Comparison of ENCODE assay signal across 8 cellular contexts in the genomic region with DNA sequence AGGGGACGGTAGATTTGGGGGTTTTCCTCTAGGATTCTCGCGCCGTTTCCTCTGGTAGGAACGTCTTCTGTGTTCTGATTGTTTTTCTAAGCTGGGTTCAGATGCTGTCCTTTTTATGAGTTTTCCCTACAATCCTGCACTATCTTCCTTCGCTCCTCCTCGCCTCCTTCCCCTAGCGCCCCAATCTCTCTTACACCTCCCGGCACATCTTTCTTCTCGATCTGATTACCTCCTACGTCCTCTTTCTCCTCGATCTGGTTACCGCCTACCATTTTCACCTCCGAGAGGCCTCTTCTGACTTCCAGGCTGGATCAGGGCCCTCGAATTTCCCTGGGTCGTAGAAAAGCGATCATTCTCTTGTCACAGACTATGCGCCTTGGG. TPM values are rescaled to one million over a fixed set of nuclear protein-coding genes. Genes with fewer than 3 reads are reported as not detected.
DNase-seq lines count a peak whose midpoint lies in the region; ATAC-seq and TF ChIP-seq lines count a peak whose summit lies in the region.

No MANE protein-coding gene starts in this region.

- no peaks in the 10 kb centered on the region for H3K9me3 ChIP-seq in Peyer's patch
- no peaks in the 10 kb centered on the region for H3K9me3 ChIP-seq in neutrophil

- no peak for DNase-seq in Peyer's patch
- no peak for DNase-seq in endothelial cell (ENCODE audit: low spot score)
- DNase-seq in activated gamma-delta T cell (lab: John Stamatoyannopoulos, UW), result no peak
- DNase-seq in NCI-H526 treated with DMSO at 0.1 percent for 48 hours (lab: John Stamatoyannopoulos, UW), result no peak

- H3K9me3 Mint-ChIP-seq in endothelial cell (ENCODE audit: unreplicated experiment), result no peaks in the 10 kb centered on the region

- peaks cover 35% of the 10 kb centered on the region for H3K4me1 Mint-ChIP-seq in endothelial cell (ENCODE audit: unreplicated experiment)

- H3K4me3 ChIP-seq in Peyer's patch (peak overlapping the region; percentile 80 to 98 (median 86)), neutrophil (ENCODE audit: low read depth in 1 of 2, low read length in 1 of 2) (peak overlapping the region; percentile 79 to 100)

- TF ChIP-seq POLR2A in Peyer's patch (IDR thresholded peaks at IDR 0.05), result no peak

- H3K4me1 ChIP-seq in Peyer's patch (peaks cover 6 to 38% (median 19%) of the 10 kb centered on the region in 4 donors), neutrophil (ENCODE audit: control insufficient read depth in 1 of 2, insufficient read depth in 1 of 2, low read depth in 1 of 2, low read length in 1 of 2) (peaks cover 35 to 38% of the 10 kb centered on the region in 2 experiments)

- H3K27me3 ChIP-seq in Peyer's patch (no peaks in the 10 kb centered on the region), neutrophil (no peaks in the 10 kb centered on the region)

- H3K36me3 ChIP-seq in Peyer's patch (peaks cover 0 to 47% (median 3%) of the 10 kb centered on the region in 3 donors), neutrophil (peaks cover 51% of the 10 kb centered on the region)

- peaks cover 42% of the 10 kb centered on the region for H3K36me3 Mint-ChIP-seq in endothelial cell (ENCODE audit: low read depth, unreplicated experiment)

- ATAC-seq in GM21717 (IDR thresholded peaks at IDR 0.05; ENCODE audit: unreplicated experiment) (peak; percentile 3), HG03196 (IDR thresholded peaks at IDR 0.05; ENCODE audit: unreplicated experiment) (no peak)

- peak overlapping the region; percentile 100 for H3K27ac Mint-ChIP-seq in endothelial cell (ENCODE audit: unreplicated experiment)

- peak overlapping the region; percentile 99 for H3K4me3 Mint-ChIP-seq in endothelial cell (ENCODE audit: unreplicated experiment)

- peaks cover 31% of the 10 kb centered on the region for H3K27me3 Mint-ChIP-seq in endothelial cell (ENCODE audit: unreplicated experiment)

- no peak for TF ChIP-seq CTCF in C4-2B (conservative IDR thresholded peaks at IDR 0.05)
- TF ChIP-seq CTCF in Peyer's patch (IDR thresholded peaks at IDR 0.05), result no peak
- TF ChIP-seq CTCF in endothelial cell (IDR thresholded peaks at IDR 0.05; ENCODE audit: unreplicated experiment), result no peak
- TF ChIP-seq CTCF in neutrophil (IDR thresholded peaks at IDR 0.05), result no peak

- H3K27ac ChIP-seq in C4-2B (peak overlapping the region; percentile 98), Peyer's patch (peak overlapping the region; percentile 93 to 97 (median 95)), neutrophil (peak overlapping the region; percentile 96)

RNA-seq across cellular contexts. Expression of gene BUD31, which starts 0.4 kb away (rescaled TPM):
- total RNA-seq in Peyer's patch (10 to 100 TPM; 44.7 to 82.0 (median 58.4) TPM), endothelial cell (ENCODE audit: unreplicated experiment) (73.4 TPM)

RNA-seq across cellular contexts. Expression of gene PDAP1, which starts 0.8 kb away (rescaled TPM):
- total RNA-seq in Peyer's patch (10 to 100 TPM; 32.4 to 52.0 (median 40.6) TPM), endothelial cell (ENCODE audit: unreplicated experiment) (107 TPM)

RNA-seq across cellular contexts. Expression of gene PTCD1, which starts 29.4 kb away (rescaled TPM):
- 1 to 10 TPM; 8.3 to 9.1 (median 8.6) TPM for total RNA-seq in Peyer's patch
- 7.1 TPM for total RNA-seq in endothelial cell (ENCODE audit: unreplicated experiment)

RNA-seq across cellular contexts. Expression of gene CPSF4, which starts 29.6 kb away (rescaled TPM):
- total RNA-seq in Peyer's patch (10 to 100 TPM; 21.4 to 42.2 (median 35.5) TPM), endothelial cell (ENCODE audit: unreplicated experiment) (40.5 TPM)

RNA-seq across cellular contexts. Expression of gene ARPC1B, which starts 34.7 kb away (rescaled TPM):
- total RNA-seq in Peyer's patch (100 to 1,000 TPM; 228 to 386 (median 343) TPM), endothelial cell (ENCODE audit: unreplicated experiment) (124 TPM)
